In the genomic region with DNA sequence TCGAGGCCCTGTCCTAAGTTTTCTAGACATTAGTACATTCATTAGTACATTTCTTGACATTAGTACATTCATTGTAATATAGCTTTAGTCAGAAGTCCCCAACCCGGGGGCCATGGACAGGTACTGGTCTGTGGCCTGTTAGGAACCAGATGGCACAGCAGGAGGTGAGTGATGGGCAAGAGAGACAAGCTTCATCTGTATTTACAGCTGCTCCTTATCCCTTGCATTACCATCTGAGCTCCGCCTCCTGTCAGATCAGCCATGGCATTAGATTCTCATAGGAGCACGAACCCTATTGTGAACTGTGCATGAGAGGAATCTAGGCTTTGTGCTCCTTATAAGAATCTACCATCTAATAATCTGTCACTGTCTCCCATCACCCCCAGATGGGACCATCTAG, we compare ENCODE assay signal across 9 cellular contexts.
"Had no signal": no experiment of that assay in that cellular context is flagged by ENCODE, and none has a peak within 500 bp of the region (broad histone marks: within the 10 kb centered on the region; RNA-seq: fewer than 3 reads in every experiment).

No MANE protein-coding gene starts in this region.

- H3K4me1 Mint-ChIP-seq: GM23338, IgD-negative memory B cell had no signal

- H3K27ac ChIP-seq: HL-60 had no signal

- H3K27ac Mint-ChIP-seq: H9, HFFc6, IgD-negative memory B cell had no signal

- DNase-seq: H9, HCEC 1CT, HFFc6 had no signal

- H3K4me3 ChIP-seq: GM23338 had no signal

- H3K9me3 Mint-ChIP-seq: GM23338, H9, HFFc6, IgD-negative memory B cell had no signal

- H3K27me3 Mint-ChIP-seq: IgD-negative memory B cell had no signal

- H3K4me3 Mint-ChIP-seq: GM23338, H9, HFFc6, IgD-negative memory B cell had no signal

- ATAC-seq: GM23338, HepG2 had no signal

- FAIRE-seq: H1, H54, HepG2 had no signal
